In the genomic region with DNA sequence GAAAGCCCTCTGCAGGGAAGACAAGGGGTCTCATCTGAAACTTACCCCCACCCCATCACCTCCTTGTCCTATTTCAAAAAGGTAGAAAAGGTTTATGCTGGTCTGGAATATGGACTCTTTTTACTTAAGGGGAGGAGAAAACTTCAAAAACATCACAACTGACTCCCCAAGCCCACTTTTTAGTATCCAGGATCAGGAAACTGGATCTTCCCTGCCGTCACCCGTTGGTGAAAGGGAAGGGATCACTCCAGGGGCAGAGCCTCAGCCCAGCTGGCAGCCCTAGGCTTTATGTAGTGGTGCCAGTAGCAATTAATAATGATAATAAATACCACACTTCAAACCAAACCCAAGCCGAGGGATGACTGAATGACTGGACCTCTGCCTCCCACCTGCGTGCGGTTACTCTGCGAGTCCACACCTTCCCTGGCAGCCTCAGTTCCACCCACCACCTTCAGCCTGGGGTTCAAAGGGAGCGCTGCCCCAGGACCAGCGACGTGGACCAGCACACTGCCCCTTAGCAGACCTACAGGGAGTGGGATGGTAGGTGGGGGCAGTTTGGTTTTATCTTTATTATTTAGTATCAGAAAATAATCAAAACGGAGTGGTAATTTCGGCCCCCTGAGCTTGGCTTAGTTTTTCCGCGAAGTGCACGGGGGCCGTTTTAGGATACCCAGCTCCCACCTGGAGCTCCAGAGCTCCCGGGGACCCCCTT, we compare ENCODE assay signal across 16 cellular contexts. TPM values are rescaled to one million over a fixed set of nuclear protein-coding genes. Genes with fewer than 3 reads are reported as not detected.
A peak's percentile ranks its signal among the peaks of the same experiment; 100 is the strongest.
DNase-seq lines count a peak whose midpoint lies in the region; ATAC-seq and TF ChIP-seq lines count a peak whose summit lies in the region.
"Had no signal": no experiment of that assay in that cellular context is flagged by ENCODE, and none has a peak within 500 bp of the region (broad histone marks: within the 10 kb centered on the region; RNA-seq: fewer than 3 reads in every experiment).

No MANE protein-coding gene starts in this region.

- H3K4me1 ChIP-seq in NT2/D1 (ENCODE audit: insufficient read depth, insufficient read length), result peaks cover 3% of the 10 kb centered on the region
- H3K4me1 ChIP-seq in endocrine pancreas (ENCODE audit: control insufficient read depth, insufficient read depth, low read length), result no peaks in the 10 kb centered on the region
- H3K4me1 ChIP-seq in mucosa of descending colon (ENCODE audit: low read depth), result peaks cover 4% of the 10 kb centered on the region
- no peaks in the 10 kb centered on the region for H3K4me1 ChIP-seq in MM.1S (ENCODE audit: low read length)

- peaks cover 12 to 13% of the 10 kb centered on the region in 2 donors for H3K4me1 Mint-ChIP-seq in stimulated activated naive B cell treated with anti-CD40 and anti-IgM and Interleukin-4, amounts not matched to agents 10 μg/mL and 1 μg/mL and 100 μg/mL, for 72 hours

- H3K4me3 ChIP-seq in NT2/D1 (ENCODE audit: insufficient read length, low read depth) (peak overlapping the region; percentile 24), endocrine pancreas (ENCODE audit: control insufficient read depth, insufficient read depth, low read length) (no peak overlapping the region), mucosa of descending colon (no peak overlapping the region), MM.1S (ENCODE audit: low read length) (no peak overlapping the region)

- H3F3A ChIP-seq in MM.1S (ENCODE audit: insufficient read depth, low read length), result no peaks in the 10 kb centered on the region

- H3K9me2 ChIP-seq in MM.1S (replicated peaks; ENCODE audit: insufficient read depth, low read length), result no peaks in the 10 kb centered on the region

- DNase-seq in NT2/D1 (ENCODE audit: low read depth, low spot score), result no peak
- peak in 2 of 3 donors; percentile 35 to 50 for DNase-seq in mucosa of descending colon
- no peak for DNase-seq in stimulated activated naive B cell treated with anti-CD40 and anti-IgM and Interleukin-4, amounts not matched to agents 10 μg/mL and 1 μg/mL and 100 μg/mL, for 72 hours
- no peak for DNase-seq in MM.1S
- no peak for DNase-seq in hepatic stellate cell (ENCODE audit: low spot score)
- DNase-seq in DMS53 treated with DMSO at 0.1 percent for 48 hours (lab: John Stamatoyannopoulos, UW; ENCODE audit: unreplicated experiment), result no peak
- no peak for DNase-seq in NCI-H1092 (lab: John Stamatoyannopoulos, UW)
- DNase-seq: AML-193; stimulated activated naive CD8-positive, alpha-beta T cell treated with anti-CD3 and anti-CD28 coated beads, Interleukin-15, amount 100 ng/mL, for 72 hours; T-helper 1 cell; WERI-Rb-1 had no signal

- TF ChIP-seq CTCF in mucosa of descending colon (IDR thresholded peaks at IDR 0.05) (no peak), MM.1S (IDR thresholded peaks at IDR 0.05; ENCODE audit: low read length) (no peak)

- intact Hi-C loops in mucosa of descending colon (cut with DNase I, micrococcal nuclease), result loop anchor here in 1 of 2 donors (5.0 kb wide), 2 partner anchors 122 to 167 kb away; no protein-coding TSS in a partner anchor

- H3K9ac ChIP-seq in NT2/D1 (ENCODE audit: insufficient read length, low read depth) (no peak overlapping the region), endocrine pancreas (ENCODE audit: control insufficient read depth, insufficient read depth, low read length) (peak overlapping the region; percentile 61), MM.1S (ENCODE audit: low read length) (no peak overlapping the region)
- H3K9ac ChIP-seq: KMS-11 had no signal

- no peaks in the 10 kb centered on the region for H3K9me3 Mint-ChIP-seq in stimulated activated naive B cell treated with anti-CD40 and anti-IgM and Interleukin-4, amounts not matched to agents 10 μg/mL and 1 μg/mL and 100 μg/mL, for 72 hours
- H3K9me3 Mint-ChIP-seq: activated T-helper 2 cell treated with anti-CD3 and anti-CD28 coated beads, Interferon-gamma antibody, Interleukin-2, Interleukin-4, amounts not matched to agents 10 μg/mL and 5 μg/mL and 100 μg/mL, durations not matched to agents 14 hours and 24 hours and 36 hours; stimulated activated naive CD8-positive, alpha-beta T cell treated with anti-CD3 and anti-CD28 coated beads, Interleukin-15, amount 100 ng/mL, for 72 hours had no signal

- no peak overlapping the region for H3K4me3 Mint-ChIP-seq in stimulated activated naive B cell treated with anti-CD40 and anti-IgM and Interleukin-4, amounts not matched to agents 10 μg/mL and 1 μg/mL and 100 μg/mL, for 72 hours

- H3K27me3 Mint-ChIP-seq in stimulated activated naive B cell treated with anti-CD40 and anti-IgM and Interleukin-4, amounts not matched to agents 10 μg/mL and 1 μg/mL and 100 μg/mL, for 72 hours, result peaks cover 46 to 66% of the 10 kb centered on the region in 2 donors

- H2AFZ ChIP-seq in MM.1S (ENCODE audit: low read length), result no peak overlapping the region

- H3K36me3 ChIP-seq in NT2/D1 (ENCODE audit: insufficient read depth, insufficient read length, low read length) (no peaks in the 10 kb centered on the region), endocrine pancreas (ENCODE audit: control insufficient read depth, insufficient read depth, low read length) (no peaks in the 10 kb centered on the region), mucosa of descending colon (ENCODE audit: low read depth) (no peaks in the 10 kb centered on the region), MM.1S (replicated peaks; ENCODE audit: insufficient read depth, low read length) (no peaks in the 10 kb centered on the region)
- H3K36me3 ChIP-seq: WERI-Rb-1 had no signal

- ATAC-seq in mucosa of descending colon, result no peak
- no peak for ATAC-seq in stimulated activated naive B cell treated with anti-CD40 and anti-IgM and Interleukin-4, amounts not matched to agents 10 μg/mL and 1 μg/mL and 100 μg/mL, for 72 hours (replicated peaks)
- ATAC-seq: esophagus mucosa; left lobe of liver; stimulated activated naive CD8-positive, alpha-beta T cell treated with anti-CD3 and anti-CD28 coated beads, Interleukin-15, amount 100 ng/mL, for 72 hours had no signal

- no peaks in the 10 kb centered on the region for H3K79me2 ChIP-seq in MM.1S (ENCODE audit: low read length)

- peak overlapping the region; percentile 69 for H3K27ac Mint-ChIP-seq in stimulated activated naive B cell treated with anti-CD40 and anti-IgM and Interleukin-4, amounts not matched to agents 10 μg/mL and 1 μg/mL and 100 μg/mL, for 72 hours
- H3K27ac Mint-ChIP-seq: activated T-helper 2 cell treated with anti-CD3 and anti-CD28 coated beads, Interferon-gamma antibody, Interleukin-2, Interleukin-4, amounts not matched to agents 10 μg/mL and 5 μg/mL and 100 μg/mL, durations not matched to agents 14 hours and 24 hours and 36 hours had no signal

- H3K36me3 Mint-ChIP-seq in stimulated activated naive B cell treated with anti-CD40 and anti-IgM and Interleukin-4, amounts not matched to agents 10 μg/mL and 1 μg/mL and 100 μg/mL, for 72 hours, result no peaks in the 10 kb centered on the region

- H3K27ac ChIP-seq in MM.1S (ENCODE audit: low read length), result no peak overlapping the region
- H3K27ac ChIP-seq: KMS-11, WERI-Rb-1 had no signal

- no peaks in the 10 kb centered on the region for H4K20me1 ChIP-seq in MM.1S (ENCODE audit: insufficient read depth, low read length)

- H3K4me2 ChIP-seq in MM.1S (ENCODE audit: low read depth, low read length), result no peak overlapping the region
- H3K4me2 ChIP-seq: KMS-11 had no signal

- H3K27me3 ChIP-seq in NT2/D1 (ENCODE audit: insufficient read depth, insufficient read length), result peaks cover 73% of the 10 kb centered on the region
- H3K27me3 ChIP-seq in endocrine pancreas (ENCODE audit: control insufficient read depth, insufficient read depth, low read length), result no peaks in the 10 kb centered on the region
- H3K27me3 ChIP-seq in MM.1S (replicated peaks; ENCODE audit: insufficient read depth, low read length), result no peaks in the 10 kb centered on the region

- H3K9me3 ChIP-seq in NT2/D1 (ENCODE audit: insufficient read depth, low read length), result no peaks in the 10 kb centered on the region
- H3K9me3 ChIP-seq in endocrine pancreas (ENCODE audit: control insufficient read depth, low read length), result no peaks in the 10 kb centered on the region
- no peaks in the 10 kb centered on the region for H3K9me3 ChIP-seq in mucosa of descending colon
- H3K9me3 ChIP-seq in MM.1S (replicated peaks; ENCODE audit: insufficient read depth, low read length), result no peaks in the 10 kb centered on the region

RNA-seq across cellular contexts. Expression of a gene that starts 4.9 kb away (rescaled TPM):
- total RNA-seq in mucosa of descending colon, result 10 to 100 TPM; 21.9 to 58.8 (median 43.3) TPM
- total RNA-seq: activated T-helper 2 cell treated with anti-CD3 and anti-CD28 coated beads, Interferon-gamma antibody, Interleukin-2, Interleukin-4, amounts not matched to agents 10 μg/mL and 5 μg/mL and 100 μg/mL, durations not matched to agents 14 hours and 24 hours and 36 hours had no signal

Comparison
In these comparisons a context has a peak if more than half of its experiments do, and no peak if none do; other contexts are left out.
1. DNase-seq: peak in mucosa of descending colon (2 of 3); none in NT2/D1 (single experiment), stimulated activated naive B cell treated with anti-CD40 and anti-IgM and Interleukin-4, amounts not matched to agents 10 μg/mL and 1 μg/mL and 100 μg/mL, for 72 hours (single experiment), MM.1S (single experiment), hepatic stellate cell (single experiment), DMS53 treated with DMSO at 0.1 percent for 48 hours (single experiment) and NCI-H1092 (single experiment).